Comparison of ENCODE assay signal across 8 cellular contexts in the genomic region with DNA sequence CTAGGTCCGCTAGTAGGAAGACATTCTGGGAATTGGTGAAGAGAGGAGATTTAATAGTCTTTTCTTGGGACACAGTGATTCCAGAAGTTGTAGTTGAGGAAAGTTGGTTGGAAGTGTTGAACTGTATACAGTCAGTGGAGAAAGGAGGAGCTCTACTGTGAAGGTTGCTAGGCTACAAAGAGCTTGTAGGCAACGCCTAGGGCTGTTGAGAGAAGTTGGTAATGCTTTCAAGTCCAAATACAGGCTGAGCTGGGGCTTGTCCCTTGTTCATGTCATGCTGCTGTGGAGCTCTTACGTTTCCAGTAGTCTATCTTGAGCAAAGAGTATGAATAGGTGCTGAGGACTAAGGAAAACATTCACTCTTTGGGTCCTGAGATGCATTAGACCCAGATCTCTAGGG. TPM values are rescaled to one million over a fixed set of nuclear protein-coding genes. Genes with fewer than 3 reads are reported as not detected.
DNase-seq lines count a peak whose midpoint lies in the region; ATAC-seq, FAIRE-seq and TF ChIP-seq lines count a peak whose summit lies in the region.

No MANE protein-coding gene starts in this region.

- ATAC-seq in lower lobe of right lung (peak; percentile 89 to 94), GM18907 (IDR thresholded peaks at IDR 0.05; ENCODE audit: unreplicated experiment) (no peak)

- peak overlapping the region; percentile 84 for H3K4me2 ChIP-seq in Karpas-422 (ENCODE audit: low read depth, low read length, poor library complexity, severe bottlenecking)

- no peak for DNase-seq in CD4-positive, alpha-beta memory T cell
- DNase-seq in Karpas-422 (no peak), bronchial epithelial cell (ENCODE audit: low read depth) (peak; percentile 65), lower lobe of right lung (no peak), NCI-H2171 treated with DMSO at 0.1 percent for 48 hours (lab: John Stamatoyannopoulos, UW) (no peak), inferior parietal cortex (ENCODE audit: extremely low spot score) (no peak), NCI-H524 (lab: John Stamatoyannopoulos, UW) (no peak)

- intact Hi-C loops in CD4-positive, alpha-beta memory T cell (cut with micrococcal nuclease): no loop called here
- intact Hi-C loops in lower lobe of right lung (cut with DNase I): no loop called here

- TF ChIP-seq CTCF in bronchial epithelial cell (IDR thresholded peaks at IDR 0.05; ENCODE audit: insufficient read depth, low read length, severe bottlenecking) (no peak), lower lobe of right lung (IDR thresholded peaks at IDR 0.05) (no peak)

- H3K36me3 Mint-ChIP-seq in CD4-positive, alpha-beta memory T cell: no peaks in the 10 kb centered on the region

- H4K20me1 ChIP-seq in Karpas-422 (ENCODE audit: insufficient read depth, low read depth, low read length): no peaks in the 10 kb centered on the region; the same call in 1 of the 2 replicates

- H3K79me2 ChIP-seq in Karpas-422 (ENCODE audit: low read length): peaks cover 13% of the 10 kb centered on the region

- H3K4me3 Mint-ChIP-seq in CD4-positive, alpha-beta memory T cell: peak overlapping the region; percentile 74 to 93 (median 88)

- no peak overlapping the region for H2AFZ ChIP-seq in Karpas-422 (ENCODE audit: low read length)

- H3K4me3 ChIP-seq in CD4-positive, alpha-beta memory T cell (ENCODE audit: low read length in 2 of 2): peak overlapping the region in 1 of 2 donors; percentile 67
- H3K4me3 ChIP-seq in Karpas-422 (ENCODE audit: low read length): peak overlapping the region; percentile 80
- no peak overlapping the region for H3K4me3 ChIP-seq in bronchial epithelial cell (ENCODE audit: low read depth, low read length)
- peak overlapping the region; percentile 90 for H3K4me3 ChIP-seq in lower lobe of right lung

- peaks cover 21% of the 10 kb centered on the region for H3K4me1 ChIP-seq in CD4-positive, alpha-beta memory T cell (ENCODE audit: insufficient read depth, low read length)
- H3K4me1 ChIP-seq in Karpas-422 (ENCODE audit: low read length) (peaks cover 13% of the 10 kb centered on the region), lower lobe of right lung (peaks cover 17% of the 10 kb centered on the region)

- no peak overlapping the region for H3K27ac ChIP-seq in CD4-positive, alpha-beta memory T cell (ENCODE audit: low read depth, low read length)
- H3K27ac ChIP-seq in Karpas-422 (ENCODE audit: low read length) (no peak overlapping the region), lower lobe of right lung (peak overlapping the region; percentile 84)

- H3K9ac ChIP-seq in Karpas-422 (ENCODE audit: low read length): peak overlapping the region; percentile 75

- peak overlapping the region in 6 of 7 donors; percentile 22 to 92 (median 69) for H3K27ac Mint-ChIP-seq in CD4-positive, alpha-beta memory T cell

- H3K9me3 ChIP-seq in CD4-positive, alpha-beta memory T cell (ENCODE audit: control insufficient read depth in 1 of 2, low read length in 2 of 2): no peaks in the 10 kb centered on the region
- H3K9me3 ChIP-seq in Karpas-422 (ENCODE audit: low read length) (no peaks in the 10 kb centered on the region), lower lobe of right lung (no peaks in the 10 kb centered on the region)

- H3K9me2 ChIP-seq in Karpas-422 (replicated peaks; ENCODE audit: insufficient read depth, low read length): no peaks in the 10 kb centered on the region

- H3K27me3 Mint-ChIP-seq in CD4-positive, alpha-beta memory T cell: peaks cover 2% of the 10 kb centered on the region in 2 donors

- no peaks in the 10 kb centered on the region for H3K9me3 Mint-ChIP-seq in CD4-positive, alpha-beta memory T cell

- POLR2A ChIA-PET in CD4-positive, alpha-beta memory T cell (lab: Charles Lee; ENCODE audit: partially characterized antibody): no interaction called here

- H3K36me3 ChIP-seq in CD4-positive, alpha-beta memory T cell (ENCODE audit: insufficient read depth, low read length): no peaks in the 10 kb centered on the region
- H3K36me3 ChIP-seq in Karpas-422 (ENCODE audit: insufficient read depth, low read length) (no peaks in the 10 kb centered on the region), bronchial epithelial cell (ENCODE audit: control insufficient read depth, insufficient read depth, low read length) (no peaks in the 10 kb centered on the region), lower lobe of right lung (no peaks in the 10 kb centered on the region)

- H3K4me1 Mint-ChIP-seq in CD4-positive, alpha-beta memory T cell: peaks cover 25 to 40% (median 33%) of the 10 kb centered on the region in 4 donors

- CTCF ChIA-PET in CD4-positive, alpha-beta memory T cell (lab: Charles Lee; ENCODE audit: partially characterized antibody): no interaction called here

- H3K27me3 ChIP-seq in CD4-positive, alpha-beta memory T cell (ENCODE audit: insufficient read depth, low read length): no peaks in the 10 kb centered on the region
- H3K27me3 ChIP-seq in Karpas-422 (ENCODE audit: low read length) (no peaks in the 10 kb centered on the region), bronchial epithelial cell (ENCODE audit: control insufficient read depth, insufficient read depth, low read length) (no peaks in the 10 kb centered on the region), lower lobe of right lung (ENCODE audit: low read depth) (no peaks in the 10 kb centered on the region)

- peak; percentile 77 for FAIRE-seq in bronchial epithelial cell (lab: Jason Lieb, UNC)

RNA-seq across cellular contexts. Expression of gene TBCEL, which starts 1.1 kb away (rescaled TPM):
- 10 to 100 TPM; 22.4 to 22.6 TPM for total RNA-seq in CD4-positive, alpha-beta memory T cell
- 1 to 10 TPM; 3.7 to 4.0 TPM for polyA plus RNA-seq in CD4-positive, alpha-beta memory T cell
- 3.3 and 7.0 TPM in 2 replicates for total RNA-seq in Karpas-422 (2014; rRNA removed; shearing (Covaris generic); ENCODE audit: low replicate concordance)
- total RNA-seq in bronchial epithelial cell: 11.8 and 15.0 TPM in 2 replicates
- total RNA-seq in lower lobe of right lung: 38.7 TPM
